8 cellular contexts compared by ENCODE assay signal in the genomic region with DNA sequence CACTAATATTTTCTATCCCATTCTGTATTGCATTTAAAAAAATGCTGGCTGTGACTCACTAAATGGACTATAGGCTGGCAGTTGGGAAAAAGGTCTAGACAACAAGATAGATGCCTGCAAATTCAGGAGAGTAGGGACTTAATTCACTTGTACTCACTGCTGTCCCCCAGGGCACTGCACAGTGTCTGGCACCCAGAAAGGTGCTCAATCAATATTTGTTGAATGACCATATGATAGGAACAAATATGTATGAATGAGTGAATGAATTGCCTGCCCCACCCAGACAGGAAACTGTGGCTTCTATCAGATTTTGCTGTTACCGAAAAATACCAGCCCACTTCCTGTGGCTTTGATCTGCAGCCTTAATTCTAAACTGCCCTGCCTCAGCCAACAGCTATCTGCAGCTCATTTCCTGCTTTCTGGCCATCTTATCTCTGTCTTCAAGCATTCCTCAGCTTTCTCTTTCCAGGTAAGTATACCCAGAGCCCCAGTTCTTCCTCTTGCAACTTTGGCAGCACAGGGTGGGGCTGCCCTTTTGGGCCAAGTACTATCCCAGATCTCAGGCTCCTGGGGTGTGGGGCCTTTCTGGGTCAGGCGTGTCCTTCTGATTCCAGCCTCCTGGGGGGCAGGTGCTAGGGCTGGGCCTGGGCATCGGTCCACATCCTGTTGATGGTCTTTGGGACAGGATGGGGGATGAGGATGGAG.
A peak's percentile ranks its signal among the peaks of the same experiment; 100 is the strongest.
DNase-seq lines count a peak whose midpoint lies in the region; ATAC-seq and TF ChIP-seq lines count a peak whose summit lies in the region.

No MANE protein-coding gene starts in this region.

- no peaks in the 10 kb centered on the region for H3K9me3 ChIP-seq in WERI-Rb-1 (ENCODE audit: severe bottlenecking)

- no peaks in the 10 kb centered on the region for H3K36me3 ChIP-seq in WERI-Rb-1

- ATAC-seq in HG03439 (IDR thresholded peaks at IDR 0.05; ENCODE audit: unreplicated experiment) (peak; percentile 61), HG02970 (IDR thresholded peaks at IDR 0.05; ENCODE audit: low FRiP score, unreplicated experiment) (no peak)
- ATAC-seq in central memory CD8-positive, alpha-beta T cell (replicated peaks; ENCODE audit: extremely low read depth, poor library complexity, severe bottlenecking), result peak; percentile 84

- H3K27me3 ChIP-seq in WERI-Rb-1 (ENCODE audit: insufficient read depth, low read depth, severe bottlenecking), result no peaks in the 10 kb centered on the region

- H3K27ac ChIP-seq in WERI-Rb-1, result no peak overlapping the region

- no peak overlapping the region for H3K4me3 ChIP-seq in WERI-Rb-1 (ENCODE audit: low read depth, low read length)

- H3K27ac Mint-ChIP-seq in central memory CD8-positive, alpha-beta T cell (ENCODE audit: low read depth), result peak overlapping the region; percentile 86

- peak overlapping the region; percentile 85 for H3K4me3 Mint-ChIP-seq in central memory CD8-positive, alpha-beta T cell

- peaks cover 6% of the 10 kb centered on the region for H3K36me3 Mint-ChIP-seq in central memory CD8-positive, alpha-beta T cell (ENCODE audit: insufficient read depth)

- no peaks in the 10 kb centered on the region for H3K9me3 Mint-ChIP-seq in central memory CD8-positive, alpha-beta T cell

- H3K4me1 Mint-ChIP-seq in central memory CD8-positive, alpha-beta T cell, result peaks cover 69% of the 10 kb centered on the region

- DNase-seq in ELF-1 (ENCODE audit: low read depth, low spot score) (peak; percentile 47), T-helper 22 cell (ENCODE audit: low read depth) (peak; percentile 64), WERI-Rb-1 (no peak), DMS79 treated with DMSO at 0.1 percent for 48 hours (lab: John Stamatoyannopoulos, UW) (no peak)
- DNase-seq in central memory CD8-positive, alpha-beta T cell (ENCODE audit: low spot score in 2 of 2), result peak; percentile 36 to 76
- DNase-seq in stimulated activated CD4-positive, alpha-beta T cell treated with anti-CD3 and anti-CD28 coated beads, Interleukin-4, amount 100 ng/mL, for 48 hours (ENCODE audit: low read depth in 2 of 2), result peak; percentile 24 to 55

- no peaks in the 10 kb centered on the region for H3K27me3 Mint-ChIP-seq in central memory CD8-positive, alpha-beta T cell

- no peak for TF ChIP-seq CTCF in WERI-Rb-1 (IDR thresholded peaks at IDR 0.05; ENCODE audit: low read depth, low read length)

Comparison
In these comparisons a context has a peak if more than half of its experiments do, and no peak if none do; other contexts are left out.
1. DNase-seq: peak in ELF-1 (single experiment), T-helper 22 cell (single experiment), central memory CD8-positive, alpha-beta T cell (2 of 2) and stimulated activated CD4-positive, alpha-beta T cell treated with anti-CD3 and anti-CD28 coated beads, Interleukin-4, amount 100 ng/mL, for 48 hours (2 of 2); none in WERI-Rb-1 (single experiment) and DMS79 treated with DMSO at 0.1 percent for 48 hours (single experiment).